Comparison of ENCODE assay signal across 22 cellular contexts in genomic region chr20:62633571-62634329, GRCh38.
"Had no signal": no experiment of that assay in that cellular context is flagged by ENCODE, and none has a peak within 500 bp of the region (broad histone marks: within the 10 kb centered on the region; RNA-seq: fewer than 3 reads in every experiment).

No MANE protein-coding gene starts in this region.

- DNase-seq: activated CD4-positive, alpha-beta T cell treated with anti-CD3 and anti-CD28 coated beads, Interleukin-2, amount 10 ng/mL, durations not matched to agents 24 days and 14 days; activated CD4-positive, CD25-positive, alpha-beta regulatory T cell; activated CD8-positive, alpha-beta T cell treated with anti-CD3 and anti-CD28 coated beads for 36 hours; activated naive CD4-positive, alpha-beta T cell treated with anti-CD3 and anti-CD28 coated beads for 36 hours; activated T-cell treated with anti-CD3 and anti-CD28 coated beads, Interleukin-2, amount 50 U/mL, for 1 hour; aorta; brain microvascular endothelial cell; erythroblast; gastrocnemius medialis; head of caudate nucleus; left ventricle myocardium superior; naive thymus-derived CD4-positive, alpha-beta T cell; stomach; T-helper 1 cell; T1000; testis; upper lobe of right lung had no signal

- H3K9me3 ChIP-seq: gastrocnemius medialis, mucosa of descending colon, stomach, testis, upper lobe of right lung had no signal

- H3K36me3 Mint-ChIP-seq: memory B cell; naive thymus-derived CD4-positive, alpha-beta T cell had no signal

- H3K4me1 ChIP-seq: gastrocnemius medialis, testis had no signal

- H3K9me3 Mint-ChIP-seq: activated CD4-positive, alpha-beta T cell treated with anti-CD3 and anti-CD28 coated beads, Interleukin-2, amount 10 ng/mL, durations not matched to agents 24 days and 14 days; activated CD8-positive, alpha-beta T cell treated with anti-CD3 and anti-CD28 coated beads for 36 hours; activated naive CD4-positive, alpha-beta T cell treated with anti-CD3 and anti-CD28 coated beads for 36 hours; activated T-helper 2 cell treated with anti-CD3 and anti-CD28 coated beads, Interferon-gamma antibody, Interleukin-2, Interleukin-4, amounts not matched to agents 10 μg/mL and 5 μg/mL and 100 μg/mL, durations not matched to agents 14 hours and 24 hours and 36 hours; central memory CD8-positive, alpha-beta T cell; memory B cell had no signal

- H3K4me1 Mint-ChIP-seq: central memory CD8-positive, alpha-beta T cell had no signal

- ATAC-seq: activated CD8-positive, alpha-beta T cell treated with anti-CD3 and anti-CD28 coated beads for 36 hours; gastrocnemius medialis; left ventricle myocardium superior; mucosa of descending colon; naive thymus-derived CD4-positive, alpha-beta T cell; upper lobe of right lung had no signal

- H3K27ac Mint-ChIP-seq: activated CD4-positive, alpha-beta T cell treated with anti-CD3 and anti-CD28 coated beads, Interleukin-2, amount 10 ng/mL, durations not matched to agents 24 days and 14 days; activated CD8-positive, alpha-beta T cell treated with anti-CD3 and anti-CD28 coated beads for 36 hours; activated naive CD4-positive, alpha-beta T cell treated with anti-CD3 and anti-CD28 coated beads for 36 hours; activated T-helper 2 cell treated with anti-CD3 and anti-CD28 coated beads, Interferon-gamma antibody, Interleukin-2, Interleukin-4, amounts not matched to agents 10 μg/mL and 5 μg/mL and 100 μg/mL, durations not matched to agents 14 hours and 24 hours and 36 hours; memory B cell had no signal

- H3K27me3 ChIP-seq: testis had no signal

- H3K27ac ChIP-seq: brain microvascular endothelial cell, stomach, testis, upper lobe of right lung had no signal

- H3K4me3 ChIP-seq: coronary artery, gastrocnemius medialis, mucosa of descending colon, stomach, testis, upper lobe of right lung had no signal

- H3K36me3 ChIP-seq: brain microvascular endothelial cell, gastrocnemius medialis, stomach, upper lobe of right lung had no signal

- H3K4me3 Mint-ChIP-seq: activated CD4-positive, alpha-beta T cell treated with anti-CD3 and anti-CD28 coated beads, Interleukin-2, amount 10 ng/mL, durations not matched to agents 24 days and 14 days; activated CD8-positive, alpha-beta T cell treated with anti-CD3 and anti-CD28 coated beads for 36 hours; activated naive CD4-positive, alpha-beta T cell treated with anti-CD3 and anti-CD28 coated beads for 36 hours; central memory CD8-positive, alpha-beta T cell; memory B cell; naive thymus-derived CD4-positive, alpha-beta T cell had no signal
